Comparison of ENCODE assay signal across 8 cellular contexts in the genomic region with DNA sequence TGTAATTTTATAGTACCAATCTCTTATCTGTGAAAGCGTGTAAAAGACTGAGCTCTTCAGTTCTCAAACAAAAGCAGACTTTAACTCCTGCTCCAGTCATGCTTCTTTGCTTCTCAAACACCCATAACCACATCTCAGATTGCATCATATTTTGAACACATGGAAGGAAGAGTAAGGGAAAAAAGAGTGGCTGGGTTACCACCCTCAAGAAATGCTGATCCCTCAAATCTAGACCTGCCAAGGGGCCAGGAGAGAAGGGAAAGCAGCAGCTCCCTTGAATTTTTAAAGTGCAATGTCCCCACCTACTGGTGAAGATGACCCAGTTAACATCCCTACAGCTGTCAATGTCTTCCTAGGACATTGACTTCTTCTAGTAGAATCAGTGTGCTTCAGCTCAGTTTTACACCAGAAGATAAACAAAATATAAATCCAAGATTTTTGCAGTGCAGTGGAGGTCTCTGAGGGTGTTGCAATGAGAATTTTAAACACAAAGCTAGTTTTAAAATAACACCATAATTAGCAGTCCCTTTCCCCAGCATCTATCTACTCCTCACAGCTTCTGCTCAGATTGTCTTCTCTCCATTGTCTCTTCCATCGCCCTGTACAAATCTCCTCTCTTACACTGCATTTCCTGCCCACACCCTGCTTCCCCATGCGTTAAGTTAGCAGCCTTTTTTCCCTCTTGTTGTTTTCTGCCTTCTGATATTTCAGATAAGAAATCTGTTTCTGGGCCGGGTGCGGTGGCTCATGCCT. TPM values are rescaled to one million over a fixed set of nuclear protein-coding genes. Genes with fewer than 3 reads are reported as not detected.
DNase-seq lines count a peak whose midpoint lies in the region; ATAC-seq lines count a peak whose summit lies in the region.

No MANE protein-coding gene starts in this region.

- H3K36me3 Mint-ChIP-seq in activated naive CD8-positive, alpha-beta T cell treated with anti-CD3 and anti-CD28 coated beads, Interleukin-2, amount 50 U/mL, for 24 hours (ENCODE audit: low read depth): no peaks in the 10 kb centered on the region

- no peak overlapping the region for H3K27ac Mint-ChIP-seq in activated naive CD8-positive, alpha-beta T cell treated with anti-CD3 and anti-CD28 coated beads, Interleukin-2, amount 50 U/mL, for 24 hours

- DNase-seq in Caki2 (ENCODE audit: low read depth) (peak; percentile 56), H4 (ENCODE audit: low spot score) (peak; percentile 78), NCI-H526 treated with DMSO at 0.1 percent for 48 hours (lab: John Stamatoyannopoulos, UW) (peak; percentile 12), left cardiac atrium (no peak), retina (peak; percentile 70)
- peak; percentile 20 for DNase-seq in activated naive CD8-positive, alpha-beta T cell treated with anti-CD3 and anti-CD28 coated beads, Interleukin-2, amount 50 U/mL, for 24 hours
- DNase-seq in stimulated activated CD4-positive, alpha-beta T cell treated with anti-CD3 and anti-CD28 coated beads, Interleukin-2, amount 100 ng/mL, for 48 hours: no peak

- in situ Hi-C loops in Caki2 (cut with HindIII; ENCODE audit: low pct_unique_long_range_greater_than_20kb, low sequenced_read_pairs): no loop called here

- H3K27me3 Mint-ChIP-seq in activated naive CD8-positive, alpha-beta T cell treated with anti-CD3 and anti-CD28 coated beads, Interleukin-2, amount 50 U/mL, for 24 hours: peaks cover 26% of the 10 kb centered on the region

- H3K4me1 Mint-ChIP-seq in activated naive CD8-positive, alpha-beta T cell treated with anti-CD3 and anti-CD28 coated beads, Interleukin-2, amount 50 U/mL, for 24 hours: no peaks in the 10 kb centered on the region

- H3K9me3 Mint-ChIP-seq in activated naive CD8-positive, alpha-beta T cell treated with anti-CD3 and anti-CD28 coated beads, Interleukin-2, amount 50 U/mL, for 24 hours: no peaks in the 10 kb centered on the region

- H3K4me3 Mint-ChIP-seq in activated naive CD8-positive, alpha-beta T cell treated with anti-CD3 and anti-CD28 coated beads, Interleukin-2, amount 50 U/mL, for 24 hours: no peak overlapping the region

- intact Hi-C loops in left cardiac atrium (cut with DNase I): loop anchor here in 1 of 2 donors (5.0 kb wide), 1 partner anchor 84 kb away; no protein-coding TSS in a partner anchor

- ATAC-seq in activated naive CD8-positive, alpha-beta T cell treated with anti-CD3 and anti-CD28 coated beads, Interleukin-2, amount 50 U/mL, for 24 hours: peak; percentile 68
- ATAC-seq in left cardiac atrium: peak; percentile 86 to 90
- no peak for ATAC-seq in GM21528 (IDR thresholded peaks at IDR 0.05; ENCODE audit: low FRiP score, unreplicated experiment)

RNA-seq across cellular contexts. Expression of a gene that starts 22.6 kb away (rescaled TPM):
- total RNA-seq in Caki2 (2014; rRNA removed; shearing (Covaris generic); ENCODE audit: low replicate concordance): not detected in 2 replicates
- not detected in 2 replicates for total RNA-seq in H4 (2014; rRNA removed; shearing (Covaris generic))
- 1 to 10 TPM; 1.3 to 4.1 TPM for total RNA-seq in left cardiac atrium

RNA-seq across cellular contexts. Expression of a gene that starts 30.8 kb away (rescaled TPM):
- not detected in 2 replicates for total RNA-seq in Caki2 (2014; rRNA removed; shearing (Covaris generic); ENCODE audit: low replicate concordance)
- not detected in 2 replicates for total RNA-seq in H4 (2014; rRNA removed; shearing (Covaris generic))
- total RNA-seq in left cardiac atrium: under 1 TPM; 0.24 to 0.27 TPM

RNA-seq across cellular contexts. Expression of a gene that starts 44.8 kb away (rescaled TPM):
- total RNA-seq in Caki2 (2014; rRNA removed; shearing (Covaris generic); ENCODE audit: low replicate concordance): not detected in 2 replicates
- total RNA-seq in H4 (2014; rRNA removed; shearing (Covaris generic)): not detected in 2 replicates
- 1 to 10 TPM; 1.1 to 3.5 TPM for total RNA-seq in left cardiac atrium

RNA-seq across cellular contexts. Expression of a gene that starts 52.6 kb away (rescaled TPM):
- total RNA-seq in Caki2 (2014; rRNA removed; shearing (Covaris generic); ENCODE audit: low replicate concordance): 8.9 and 26.7 TPM in 2 replicates
- 27.4 and 29.8 TPM in 2 replicates for total RNA-seq in H4 (2014; rRNA removed; shearing (Covaris generic))
- 10 to 100 TPM; 19.4 to 30.7 TPM for total RNA-seq in left cardiac atrium

RNA-seq across cellular contexts. Expression of a gene that starts 57.9 kb away (rescaled TPM):
- total RNA-seq in Caki2 (2014; rRNA removed; shearing (Covaris generic); ENCODE audit: low replicate concordance): 267 and 291 TPM in 2 replicates
- total RNA-seq in H4 (2014; rRNA removed; shearing (Covaris generic)): 210 and 212 TPM in 2 replicates
- total RNA-seq in left cardiac atrium: 10 to 100 TPM; 30.2 to 33.3 TPM

Comparison
In these comparisons a context has a peak if more than half of its experiments do, and no peak if none do; other contexts are left out.
1. DNase-seq: peak in Caki2 (single experiment), H4 (single experiment), NCI-H526 treated with DMSO at 0.1 percent for 48 hours (single experiment), activated naive CD8-positive, alpha-beta T cell treated with anti-CD3 and anti-CD28 coated beads, Interleukin-2, amount 50 U/mL, for 24 hours (single experiment) and retina (single experiment); none in left cardiac atrium (single experiment) and stimulated activated CD4-positive, alpha-beta T cell treated with anti-CD3 and anti-CD28 coated beads, Interleukin-2, amount 100 ng/mL, for 48 hours (0 of 2).